In genomic region chr15:91524534-91524933, GRCh38 we compare ENCODE assay signal across 22 cellular contexts.
DNase-seq lines count a peak whose midpoint lies in the region; ATAC-seq lines count a peak whose summit lies in the region.
"Had no signal": no experiment of that assay in that cellular context is flagged by ENCODE, and none has a peak within 500 bp of the region (broad histone marks: within the 10 kb centered on the region; RNA-seq: fewer than 3 reads in every experiment).

No MANE protein-coding gene starts in this region.

- peaks cover 47% of the 10 kb centered on the region for H3K4me1 Mint-ChIP-seq in activated naive CD8-positive, alpha-beta T cell treated with anti-CD3 and anti-CD28 coated beads, Interleukin-2, amount 10 ng/mL, durations not matched to agents 7 days and 5 days
- H3K4me1 Mint-ChIP-seq in activated naive CD8-positive, alpha-beta T cell treated with anti-CD3 and anti-CD28 coated beads for 36 hours, result peaks cover 25% of the 10 kb centered on the region
- H3K4me1 Mint-ChIP-seq: B cell had no signal

- no peak overlapping the region for H3K4me3 Mint-ChIP-seq in activated naive CD8-positive, alpha-beta T cell treated with anti-CD3 and anti-CD28 coated beads, Interleukin-2, amount 10 ng/mL, durations not matched to agents 7 days and 5 days
- no peak overlapping the region for H3K4me3 Mint-ChIP-seq in activated naive CD8-positive, alpha-beta T cell treated with anti-CD3 and anti-CD28 coated beads for 36 hours
- H3K4me3 Mint-ChIP-seq: B cell had no signal

- H3K27ac Mint-ChIP-seq in activated naive CD8-positive, alpha-beta T cell treated with anti-CD3 and anti-CD28 coated beads, Interleukin-2, amount 10 ng/mL, durations not matched to agents 7 days and 5 days, result peak overlapping the region; percentile 59
- H3K27ac Mint-ChIP-seq in activated naive CD8-positive, alpha-beta T cell treated with anti-CD3 and anti-CD28 coated beads for 36 hours, result no peak overlapping the region
- H3K27ac Mint-ChIP-seq: B cell had no signal

- H3K27me3 Mint-ChIP-seq in activated naive CD8-positive, alpha-beta T cell treated with anti-CD3 and anti-CD28 coated beads, Interleukin-2, amount 10 ng/mL, durations not matched to agents 7 days and 5 days, result peaks cover 3% of the 10 kb centered on the region
- peaks cover 5% of the 10 kb centered on the region for H3K27me3 Mint-ChIP-seq in activated naive CD8-positive, alpha-beta T cell treated with anti-CD3 and anti-CD28 coated beads for 36 hours

- peaks cover 6% of the 10 kb centered on the region for H3K9me3 Mint-ChIP-seq in activated naive CD8-positive, alpha-beta T cell treated with anti-CD3 and anti-CD28 coated beads, Interleukin-2, amount 10 ng/mL, durations not matched to agents 7 days and 5 days
- H3K9me3 Mint-ChIP-seq in activated naive CD8-positive, alpha-beta T cell treated with anti-CD3 and anti-CD28 coated beads for 36 hours, result no peaks in the 10 kb centered on the region

- no peaks in the 10 kb centered on the region for H3K36me3 ChIP-seq in KOPT-K1 (ENCODE audit: insufficient read depth, low read length)
- H3K36me3 ChIP-seq: BLaER1 treated with 17β-estradiol and CSF1 and Interleukin-3, amounts not matched to agents 10 nM and 100 nM had no signal

- POLR2A ChIA-PET in activated naive CD8-positive, alpha-beta T cell treated with anti-CD3 and anti-CD28 coated beads, Interleukin-2, amount 10 ng/mL, durations not matched to agents 7 days and 5 days (lab: Charles Lee), result interaction anchor here (0.8 kb wide), 1 partner anchor 226 kb away, joined by 3 read pairs; no protein-coding TSS in a partner anchor

- H3K27ac ChIP-seq in KOPT-K1 (ENCODE audit: low read depth, low read length, poor library complexity, severe bottlenecking), result peak overlapping the region; percentile 97
- H3K27ac ChIP-seq: 22Rv1; A549; BLaER1 treated with 17β-estradiol and CSF1 and Interleukin-3, amounts not matched to agents 10 nM and 100 nM; C4-2B had no signal

- no peak for ATAC-seq in activated naive CD8-positive, alpha-beta T cell treated with anti-CD3 and anti-CD28 coated beads, Interleukin-2, amount 10 ng/mL, durations not matched to agents 7 days and 5 days (ENCODE audit: low read depth)
- ATAC-seq: A549, GM12878 had no signal

- DNase-seq in DMS53 (lab: John Stamatoyannopoulos, UW) (peak; percentile 1), DMS53 treated with DMSO at 0.1 percent for 48 hours (lab: John Stamatoyannopoulos, UW; ENCODE audit: unreplicated experiment) (no peak), dedifferentiated amniotic fluid mesenchymal stem cell (ENCODE audit: extremely low spot score) (no peak)
- no peak for DNase-seq in activated naive CD8-positive, alpha-beta T cell treated with anti-CD3 and anti-CD28 coated beads, Interleukin-2, amount 10 ng/mL, durations not matched to agents 7 days and 5 days
- no peak for DNase-seq in activated naive CD8-positive, alpha-beta T cell treated with anti-CD3 and anti-CD28 coated beads for 36 hours
- DNase-seq in stimulated activated CD4-positive, alpha-beta T cell treated with anti-CD3 and anti-CD28 coated beads, Interleukin-4, amount 100 ng/mL, for 4 hours, result no peak
- DNase-seq: AML-193; CD4-positive, alpha-beta memory T cell; CD8-positive, alpha-beta memory T cell; COR-L47; DMS 273 treated with DMSO at 0.1 percent for 48 hours; DMS153; DMS79; EL; GDM1 had no signal

- H3K9me3 ChIP-seq in KOPT-K1 (ENCODE audit: insufficient read depth, low read length, poor library complexity, severe bottlenecking), result no peaks in the 10 kb centered on the region
- H3K9me3 ChIP-seq: A549; BLaER1 treated with 17β-estradiol and CSF1 and Interleukin-3, amounts not matched to agents 10 nM and 100 nM had no signal

- H3K36me3 Mint-ChIP-seq in activated naive CD8-positive, alpha-beta T cell treated with anti-CD3 and anti-CD28 coated beads, Interleukin-2, amount 10 ng/mL, durations not matched to agents 7 days and 5 days, result peaks cover 23% of the 10 kb centered on the region
- no peaks in the 10 kb centered on the region for H3K36me3 Mint-ChIP-seq in activated naive CD8-positive, alpha-beta T cell treated with anti-CD3 and anti-CD28 coated beads for 36 hours
- H3K36me3 Mint-ChIP-seq: CD4-positive, alpha-beta memory T cell had no signal
